Comparison of ENCODE assay signal across 12 cellular contexts in the genomic region with DNA sequence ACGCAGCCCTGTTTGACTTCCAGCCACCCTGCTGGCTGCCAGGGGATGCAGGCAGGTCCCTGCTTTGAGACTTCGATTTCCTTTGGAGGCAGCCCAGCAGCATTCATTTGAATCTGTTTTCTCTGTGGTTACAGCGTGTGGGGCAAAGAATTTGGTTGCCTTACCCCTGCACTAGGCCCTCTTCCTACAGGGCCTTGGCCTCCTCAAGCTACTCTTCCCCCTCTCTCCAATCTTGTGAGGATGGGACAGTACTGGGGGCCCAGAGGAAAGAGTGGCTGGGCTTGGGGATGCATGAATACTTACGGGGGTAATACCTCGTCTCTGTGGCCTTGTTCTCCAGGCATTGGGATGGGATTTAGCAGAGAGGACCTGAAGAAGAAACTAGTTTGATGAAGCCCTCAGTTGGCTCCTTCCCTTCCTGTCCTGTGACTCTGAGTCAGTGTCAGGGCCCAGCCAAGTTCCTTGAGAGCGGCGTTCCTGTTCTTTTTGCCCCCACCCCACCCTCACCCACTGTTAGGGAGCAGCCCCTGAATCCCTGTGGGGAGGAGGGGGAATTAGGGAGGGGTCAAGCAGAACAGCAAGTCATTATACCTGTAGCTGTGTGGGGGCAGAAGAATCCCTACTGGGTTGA. TPM values are rescaled to one million over a fixed set of nuclear protein-coding genes. Genes with fewer than 3 reads are reported as not detected.
DNase-seq lines count a peak whose midpoint lies in the region; ATAC-seq and TF ChIP-seq lines count a peak whose summit lies in the region.
"Had no signal": no experiment of that assay in that cellular context is flagged by ENCODE, and none has a peak within 500 bp of the region (broad histone marks: within the 10 kb centered on the region; RNA-seq: fewer than 3 reads in every experiment).

No MANE protein-coding gene starts in this region.

- H3K9me3 Mint-ChIP-seq in CD8-positive, alpha-beta memory T cell, result no peaks in the 10 kb centered on the region
- H3K9me3 Mint-ChIP-seq: natural killer cell treated with Interleukin-12 subunit alpha and Interleukin-12 subunit beta and Interleukin-15 and Interleukin-18, amount 100 ng/mL, for 72 hours had no signal

- 46% methylated on average over 7 of the region's 7 CpGs for WGBS in urinary bladder

- ATAC-seq in GM21737 (IDR thresholded peaks at IDR 0.05; ENCODE audit: unreplicated experiment), result no peak
- ATAC-seq: natural killer cell treated with Interleukin-12 subunit alpha and Interleukin-12 subunit beta and Interleukin-15 and Interleukin-18, amount 100 ng/mL, for 72 hours had no signal

- H3K27me3 Mint-ChIP-seq in CD8-positive, alpha-beta memory T cell, result peaks cover 7 to 9% of the 10 kb centered on the region in 2 donors

- no peak overlapping the region for H3K27ac Mint-ChIP-seq in CD8-positive, alpha-beta memory T cell
- H3K27ac Mint-ChIP-seq: natural killer cell treated with Interleukin-12 subunit alpha and Interleukin-12 subunit beta and Interleukin-15 and Interleukin-18, amount 100 ng/mL, for 72 hours had no signal

- no peaks in the 10 kb centered on the region for H3K36me3 Mint-ChIP-seq in CD8-positive, alpha-beta memory T cell
- H3K36me3 Mint-ChIP-seq: natural killer cell treated with Interleukin-12 subunit alpha and Interleukin-12 subunit beta and Interleukin-15 and Interleukin-18, amount 100 ng/mL, for 72 hours had no signal

- no peak overlapping the region for H3K4me3 Mint-ChIP-seq in CD8-positive, alpha-beta memory T cell
- H3K4me3 Mint-ChIP-seq: natural killer cell treated with Interleukin-12 subunit alpha and Interleukin-12 subunit beta and Interleukin-15 and Interleukin-18, amount 100 ng/mL, for 72 hours had no signal

- no peaks in the 10 kb centered on the region for H3K9me3 ChIP-seq in muscle layer of duodenum (ENCODE audit: control insufficient read depth in 1 of 2, low read length in 2 of 2)
- no peaks in the 10 kb centered on the region for H3K9me3 ChIP-seq in CD8-positive, alpha-beta memory T cell (ENCODE audit: low read length)

- H3K36me3 ChIP-seq in muscle layer of duodenum (ENCODE audit: control insufficient read depth in 1 of 2, insufficient read depth in 2 of 2, low read length in 2 of 2) (peaks cover 22 to 42% of the 10 kb centered on the region in 2 donors), urinary bladder (ENCODE audit: insufficient read depth) (no peaks in the 10 kb centered on the region)
- H3K36me3 ChIP-seq in CD8-positive, alpha-beta memory T cell (ENCODE audit: insufficient read depth, low read length), result no peaks in the 10 kb centered on the region

- H3K4me1 ChIP-seq in muscle layer of duodenum (ENCODE audit: control insufficient read depth in 1 of 2, insufficient read depth in 2 of 2, low read length in 2 of 2) (peaks cover 29 to 47% of the 10 kb centered on the region in 2 donors), urinary bladder (ENCODE audit: insufficient read depth) (no peaks in the 10 kb centered on the region)
- H3K4me1 ChIP-seq in CD8-positive, alpha-beta memory T cell (ENCODE audit: insufficient read depth, low read length), result no peaks in the 10 kb centered on the region

- no peaks in the 10 kb centered on the region for H3K27me3 ChIP-seq in muscle layer of duodenum (ENCODE audit: low read depth, low read length)
- no peaks in the 10 kb centered on the region for H3K27me3 ChIP-seq in CD8-positive, alpha-beta memory T cell (ENCODE audit: insufficient read depth, low read length, poor library complexity, severe bottlenecking)

- DNase-seq in RWPE1 (ENCODE audit: low spot score) (no peak), epithelial cell of prostate (ENCODE audit: low read depth, low spot score) (no peak)
- DNase-seq in stimulated activated naive CD4-positive, alpha-beta T cell treated with Interleukin-2 at 50 U/mL for 16 hours (lab: John Stamatoyannopoulos, UW), result no peak
- DNase-seq in CD8-positive, alpha-beta memory T cell, result no peak
- DNase-seq: activated naive CD4-positive, alpha-beta T cell treated with Interleukin-2 at 50 U/mL for 16 hours; NK-92 treated with Interleukin-12 subunit alpha and Interleukin-12 subunit beta, amount 100 ng/mL, for 24 hours had no signal

- POLR2A ChIA-PET in RWPE1 (lab: Yijun Ruan, JAX; ENCODE audit: low non-redundant PET), result interaction anchor here (0.6 to 0.8 kb wide), 2 partner anchors 24 to 66 kb away, joined by 3 to 4 read pairs; a partner anchor contains a TSS
- POLR2A ChIA-PET in CD8-positive, alpha-beta memory T cell (lab: Charles Lee), result no interaction called here

- peaks cover 1 to 7% (median 2%) of the 10 kb centered on the region in 3 donors for H3K4me1 Mint-ChIP-seq in CD8-positive, alpha-beta memory T cell

- H3K4me3 ChIP-seq in muscle layer of duodenum (ENCODE audit: low read depth in 1 of 2, low read length in 2 of 2) (no peak overlapping the region), urinary bladder (ENCODE audit: low read depth, low read length) (no peak overlapping the region)
- no peak overlapping the region for H3K4me3 ChIP-seq in CD8-positive, alpha-beta memory T cell (ENCODE audit: low read length)

- no peak for TF ChIP-seq CTCF in RWPE1 (conservative IDR thresholded peaks at IDR 0.05; ENCODE audit: low read depth)

- H3K27ac ChIP-seq in RWPE1 (peak overlapping the region; percentile 98), epithelial cell of prostate (peak overlapping the region; percentile 79), muscle layer of duodenum (ENCODE audit: low read length) (peak overlapping the region; percentile 78), urinary bladder (ENCODE audit: low read depth) (peak overlapping the region; percentile 64)
- H3K27ac ChIP-seq in CD8-positive, alpha-beta memory T cell (ENCODE audit: low read depth, low read length), result no peak overlapping the region
- H3K27ac ChIP-seq: VCaP had no signal

- CTCF ChIA-PET in RWPE1 (lab: Yijun Ruan, JAX), result interaction anchor here (0.6 to 2.3 kb wide), 2 partner anchors 8 to 24 kb away, joined by 3 to 14 read pairs; no protein-coding TSS in a partner anchor
- CTCF ChIA-PET in CD8-positive, alpha-beta memory T cell (lab: Charles Lee), result no interaction called here

RNA-seq across cellular contexts. Expression of a gene that starts 5.1 kb away (rescaled TPM):
- not detected for total RNA-seq in urinary bladder
- not detected for polyA plus RNA-seq in urinary bladder
- not detected for total RNA-seq in CD8-positive, alpha-beta memory T cell
- not detected for polyA plus RNA-seq in CD8-positive, alpha-beta memory T cell
- total RNA-seq: glomerular endothelial cell; natural killer cell treated with Interleukin-12 subunit alpha and Interleukin-12 subunit beta and Interleukin-15 and Interleukin-18, amount 100 ng/mL, for 72 hours had no signal

RNA-seq across cellular contexts. Expression of a gene that starts 24.2 kb away (rescaled TPM):
- total RNA-seq in urinary bladder, result 146 TPM
- 141 TPM for polyA plus RNA-seq in urinary bladder
- total RNA-seq in CD8-positive, alpha-beta memory T cell, result 1 to 10 TPM; 2.3 to 2.5 TPM
- polyA plus RNA-seq in CD8-positive, alpha-beta memory T cell, result 0.29 TPM

RNA-seq across cellular contexts. Expression of a gene that starts 41.4 kb away (rescaled TPM):
- 60.5 TPM for total RNA-seq in urinary bladder
- 172 TPM for polyA plus RNA-seq in urinary bladder
- 100 to 1,000 TPM; 262 to 265 TPM for total RNA-seq in CD8-positive, alpha-beta memory T cell
- polyA plus RNA-seq in CD8-positive, alpha-beta memory T cell, result 82.8 TPM

Comparison
In these comparisons a context has a peak if more than half of its experiments do, and no peak if none do; other contexts are left out.
1. RNA of a gene that starts 24.2 kb away (total RNA-seq): 146 TPM in urinary bladder (single experiment); 2.3 to 2.5 TPM in CD8-positive, alpha-beta memory T cell; every median in the first group is over 10 times any median in the second.